In genomic region chr10:130897815-130898214, GRCh38 we compare ENCODE assay signal across 24 cellular contexts.
A peak's percentile ranks its signal among the peaks of the same experiment; 100 is the strongest.
DNase-seq lines count a peak whose midpoint lies in the region; ATAC-seq and TF ChIP-seq lines count a peak whose summit lies in the region.
"Had no signal": no experiment of that assay in that cellular context is flagged by ENCODE, and none has a peak within 500 bp of the region (broad histone marks: within the 10 kb centered on the region; RNA-seq: fewer than 3 reads in every experiment).

No MANE protein-coding gene starts in this region.

- TF ChIP-seq CTCF in osteocyte (IDR thresholded peaks at IDR 0.05) (no peak), foreskin fibroblast (IDR thresholded peaks at IDR 0.05; ENCODE audit: low read depth, low read length) (no peak)

- no peaks in the 10 kb centered on the region for H3K36me3 ChIP-seq in H7 (replicated peaks; ENCODE audit: control insufficient read depth, insufficient read depth, low read length)
- H3K36me3 ChIP-seq: BE2C, BLaER1 had no signal

- H3K27me3 ChIP-seq in H7 (ENCODE audit: control insufficient read depth, insufficient read depth, low read length), result no peaks in the 10 kb centered on the region
- H3K27me3 ChIP-seq: BE2C, BLaER1 had no signal

- H3K27ac Mint-ChIP-seq in osteocyte (ENCODE audit: unreplicated experiment), result no peak overlapping the region
- H3K27ac Mint-ChIP-seq: CD14-positive monocyte; CD4-positive, alpha-beta memory T cell; CD4-positive, CD25-positive, alpha-beta regulatory T cell; CD8-positive, alpha-beta memory T cell had no signal

- no peak for ATAC-seq in GM18909 (IDR thresholded peaks at IDR 0.05; ENCODE audit: poor library complexity, unreplicated experiment)
- ATAC-seq: A549, GM12878 had no signal

- no peak overlapping the region for H3K4me3 Mint-ChIP-seq in osteocyte (ENCODE audit: unreplicated experiment)
- H3K4me3 Mint-ChIP-seq: CD14-positive monocyte; CD4-positive, alpha-beta memory T cell; CD4-positive, CD25-positive, alpha-beta regulatory T cell; CD8-positive, alpha-beta memory T cell had no signal

- DNase-seq in H7 (peak; percentile 26), islet precursor cell (peak; percentile 36), mesenteric fat pad (ENCODE audit: low spot score) (peak; percentile 75), osteocyte (ENCODE audit: extremely low spot score, unreplicated experiment) (peak; percentile 81), NCI-H146 (lab: John Stamatoyannopoulos, UW) (no peak), foreskin fibroblast (no peak)
- DNase-seq: BE2C; C1 segment of cervical spinal cord; CD4-positive, alpha-beta memory T cell; CD4-positive, CD25-positive, alpha-beta regulatory T cell; CD8-positive, alpha-beta memory T cell; COR-L47; DMS 273 treated with DMSO at 0.1 percent for 48 hours; DMS153; DMS53; DMS79; DND-41; EL; GDM1 had no signal

- H3K36me3 Mint-ChIP-seq in osteocyte (ENCODE audit: unreplicated experiment), result peaks cover 2% of the 10 kb centered on the region
- H3K36me3 Mint-ChIP-seq: CD14-positive monocyte; CD4-positive, alpha-beta memory T cell; CD4-positive, CD25-positive, alpha-beta regulatory T cell; CD8-positive, alpha-beta memory T cell had no signal

- H3K9me3 Mint-ChIP-seq in osteocyte (ENCODE audit: unreplicated experiment), result peaks cover 41% of the 10 kb centered on the region
- H3K9me3 Mint-ChIP-seq: CD4-positive, CD25-positive, alpha-beta regulatory T cell had no signal

- H3K4me3 ChIP-seq in H7 (ENCODE audit: insufficient read depth, low read depth, low read length) (no peak overlapping the region), foreskin fibroblast (ENCODE audit: low read depth in 1 of 2, low read length in 2 of 2) (no peak overlapping the region)
- H3K4me3 ChIP-seq: A549, BLaER1, GM12878 had no signal

- no peaks in the 10 kb centered on the region for H3K27me3 Mint-ChIP-seq in osteocyte (ENCODE audit: unreplicated experiment)
- H3K27me3 Mint-ChIP-seq: CD4-positive, alpha-beta memory T cell; CD4-positive, CD25-positive, alpha-beta regulatory T cell; CD8-positive, alpha-beta memory T cell had no signal

- H3K4me1 Mint-ChIP-seq in osteocyte (ENCODE audit: unreplicated experiment), result no peaks in the 10 kb centered on the region
- H3K4me1 Mint-ChIP-seq: CD14-positive monocyte; CD4-positive, alpha-beta memory T cell; CD4-positive, CD25-positive, alpha-beta regulatory T cell; CD8-positive, alpha-beta memory T cell had no signal

Comparison
In these comparisons a context has a peak if more than half of its experiments do, and no peak if none do; other contexts are left out.
1. DNase-seq: peak in H7 (single experiment), islet precursor cell (single experiment), mesenteric fat pad (single experiment) and osteocyte (single experiment); none in NCI-H146 (single experiment) and foreskin fibroblast (0 of 2).